ENCODE assay signal across 18 cellular contexts in genomic region chr4:57051100-57051499, GRCh38. TPM values are rescaled to one million over a fixed set of nuclear protein-coding genes. Genes with fewer than 3 reads are reported as not detected.
DNase-seq lines count a peak whose midpoint lies in the region; ATAC-seq and TF ChIP-seq lines count a peak whose summit lies in the region.
"Had no signal": no experiment of that assay in that cellular context is flagged by ENCODE, and none has a peak within 500 bp of the region (broad histone marks: within the 10 kb centered on the region; RNA-seq: fewer than 3 reads in every experiment).

No MANE protein-coding gene starts in this region.

- H2BK5ac ChIP-seq in trophoblast cell (ENCODE audit: low read depth, low read length, poor library complexity): no peak overlapping the region

- H2AFZ ChIP-seq in trophoblast cell (ENCODE audit: insufficient read depth, low read length, poor library complexity): no peak overlapping the region

- H3K27ac ChIP-seq in BLaER1 treated with 17β-estradiol and CSF1 and Interleukin-3, amounts not matched to agents 10 nM and 100 nM: peak overlapping the region in 6 of 11 experiments; percentile 1 to 61 (median 9); a peak in 9 of 22 replicates
- H3K27ac ChIP-seq in heart left ventricle (peak overlapping the region in 11 of 12 donors; percentile 31 to 75 (median 61)), trophoblast cell (ENCODE audit: low read depth, low read length) (no peak overlapping the region)
- H3K27ac ChIP-seq: prostate gland had no signal

- H2AK5ac ChIP-seq in trophoblast cell (ENCODE audit: low read length): no peak overlapping the region

- no peak for TF ChIP-seq CTCF in heart left ventricle (IDR thresholded peaks at IDR 0.05)

- peaks cover 39% of the 10 kb centered on the region for H3K79me1 ChIP-seq in trophoblast cell (ENCODE audit: low read length)

- peaks cover 9% of the 10 kb centered on the region for H3K79me2 ChIP-seq in trophoblast cell (ENCODE audit: control insufficient read depth, insufficient read depth, low read length, poor library complexity)

- no peak overlapping the region for H3K23ac ChIP-seq in trophoblast cell (ENCODE audit: low read length)

- no peak overlapping the region for H2BK120ac ChIP-seq in trophoblast cell (ENCODE audit: insufficient read depth, low read length, poor library complexity)

- H4K12ac ChIP-seq in trophoblast cell (ENCODE audit: low read depth, low read length): no peak overlapping the region

- H3K4me2 ChIP-seq in BLaER1 treated with 17β-estradiol and CSF1 and Interleukin-3, amounts not matched to agents 10 nM and 100 nM: peak overlapping the region in 6 of 11 experiments; percentile 2 to 58 (median 30); a peak in 11 of 22 replicates
- no peak overlapping the region for H3K4me2 ChIP-seq in trophoblast cell (ENCODE audit: low read length)

- WGBS in heart left ventricle, 4 donors: 18 to 32% (median 27%) methylated on average over 3 of the region's 3 CpGs
- WGBS in trophoblast cell (ENCODE audit: extremely low coverage, insufficient coverage, insufficient read length): no CpG with 5 or more reads among the region's 3 CpGs

- no peak overlapping the region for H4K8ac ChIP-seq in trophoblast cell (ENCODE audit: low read depth, low read length)

- no peak overlapping the region for H3K18ac ChIP-seq in trophoblast cell (ENCODE audit: low read length)

- no peak overlapping the region for H4K91ac ChIP-seq in trophoblast cell (ENCODE audit: low read depth, low read length)

- no peaks in the 10 kb centered on the region for H3K27me3 ChIP-seq in BLaER1 treated with 17β-estradiol and CSF1 and Interleukin-3, amounts not matched to agents 10 nM and 100 nM
- no peaks in the 10 kb centered on the region for H3K27me3 ChIP-seq in heart left ventricle
- no peaks in the 10 kb centered on the region for H3K27me3 ChIP-seq in trophoblast cell (ENCODE audit: insufficient read depth, low read length)
- H3K27me3 ChIP-seq: tibial nerve had no signal

- H3K14ac ChIP-seq in trophoblast cell (ENCODE audit: low read length): no peak overlapping the region

- DNase-seq in NCI-H2171 (lab: John Stamatoyannopoulos, UW) (peak; percentile 7), heart left ventricle (peak in 3 of 5 donors; percentile 47 to 52 (median 49)), trophoblast cell (peak in 1 of 2 donors; percentile 16), 8988T (no peak), NCI-H1417 treated with DMSO at 0.1 percent for 48 hours (lab: John Stamatoyannopoulos, UW) (no peak)
- DNase-seq in activated CD4-positive, CD25-positive, alpha-beta regulatory T cell treated with anti-CD3 and anti-CD28 coated beads, Interleukin-2, amount 50 U/mL, for 72 hours: no peak
- DNase-seq: activated CD4-positive, alpha-beta T cell treated with anti-CD3 and anti-CD28 coated beads for 48 hours; activated T-cell treated with anti-CD3 and anti-CD28 coated beads, Interleukin-2, amount 50 U/mL, for 1 hour; foreskin melanocyte; Karpas-422; NCI-H187 treated with DMSO at 0.1 percent for 48 hours; NCI-H748 treated with DMSO at 0.1 percent for 48 hours; stimulated activated CD4-positive, alpha-beta T cell treated with anti-CD3 and anti-CD28 coated beads, Interleukin-1b, Interleukin-23, amount 100 ng/mL, for 48 hours; T1000 had no signal

- intact Hi-C loops in heart left ventricle (cut with DNase I): no loop called here

- ATAC-seq in heart left ventricle (peak in 3 of 4 donors; percentile 48 to 63 (median 51)), HG02623 (IDR thresholded peaks at IDR 0.05; ENCODE audit: unreplicated experiment) (no peak)

- peak overlapping the region; percentile 10 for H2BK12ac ChIP-seq in trophoblast cell (ENCODE audit: low read length)

- no peak overlapping the region for H3K4ac ChIP-seq in trophoblast cell (ENCODE audit: low read depth, low read length)

- no peaks in the 10 kb centered on the region for H4K20me1 ChIP-seq in BLaER1 treated with 17β-estradiol and CSF1 and Interleukin-3, amounts not matched to agents 10 nM and 100 nM

- no peak for TF ChIP-seq POLR2A in heart left ventricle (IDR thresholded peaks at IDR 0.05)

- H3K9ac ChIP-seq in BLaER1 treated with 17β-estradiol and CSF1 and Interleukin-3, amounts not matched to agents 10 nM and 100 nM: 0 out of 22 replicates have a peak overlapping the region, but pooled peaks of 1 of the 11 experiments have one; percentile 6
- no peak overlapping the region for H3K9ac ChIP-seq in trophoblast cell (ENCODE audit: low read length)

- H3K4me1 ChIP-seq in BLaER1 treated with 17β-estradiol and CSF1 and Interleukin-3, amounts not matched to agents 10 nM and 100 nM: peaks cover 0 to 22% (median 12%) of the 10 kb centered on the region in 10 experiments; a peak in 13 of 20 replicates
- H3K4me1 ChIP-seq in heart left ventricle (peaks cover 14 to 96% (median 73%) of the 10 kb centered on the region in 12 donors), trophoblast cell (ENCODE audit: control insufficient read depth in 1 of 2, insufficient read depth in 2 of 2, low read length in 2 of 2) (peaks cover 13 to 14% of the 10 kb centered on the region in 2 experiments)
- H3K4me1 ChIP-seq: prostate gland had no signal

- no peak overlapping the region for H3K4me3 ChIP-seq in BLaER1 treated with 17β-estradiol and CSF1 and Interleukin-3, amounts not matched to agents 10 nM and 100 nM
- H3K4me3 ChIP-seq in heart left ventricle: no peak overlapping the region
- H3K4me3 ChIP-seq in trophoblast cell (ENCODE audit: low read depth, low read length): no peak overlapping the region
- H3K4me3 ChIP-seq: prostate gland, tibial nerve had no signal

- peaks cover 0 to 94% (median 33%) of the 10 kb centered on the region in 11 experiments; a peak in 14 of 22 replicates for H3K36me3 ChIP-seq in BLaER1 treated with 17β-estradiol and CSF1 and Interleukin-3, amounts not matched to agents 10 nM and 100 nM
- peaks cover 0 to 11% (median 0%) of the 10 kb centered on the region in 9 donors for H3K36me3 ChIP-seq in heart left ventricle
- peaks cover 16 to 20% of the 10 kb centered on the region in 2 experiments for H3K36me3 ChIP-seq in trophoblast cell (ENCODE audit: control insufficient read depth in 1 of 2, insufficient read depth in 2 of 2, low read length in 2 of 2)
- H3K36me3 ChIP-seq: prostate gland, tibial nerve had no signal

- H3K9me3 ChIP-seq in BLaER1 treated with 17β-estradiol and CSF1 and Interleukin-3, amounts not matched to agents 10 nM and 100 nM (replicated peaks in 1 of 11): peaks cover 17 to 76% (median 38%) of the 10 kb centered on the region in 11 experiments
- H3K9me3 ChIP-seq in heart left ventricle: no peaks in the 10 kb centered on the region
- peaks cover 4% of the 10 kb centered on the region for H3K9me3 ChIP-seq in trophoblast cell (ENCODE audit: insufficient read depth, low read depth, low read length)
- H3K9me3 ChIP-seq: prostate gland, tibial nerve had no signal

RNA-seq across cellular contexts. Expression of gene IGFBP7, which starts 59.1 kb away (rescaled TPM):
- total RNA-seq in heart left ventricle: 1,000 to 10,000 TPM in 2 of 9 donors, 100 to 1,000 TPM in 7; 494 to 1,088 (median 585) TPM
- 100 to 1,000 TPM; 458 to 857 TPM for polyA plus RNA-seq in heart left ventricle
- polyA plus RNA-seq in trophoblast cell (2013): 821 and 869 TPM in 2 replicates

Comparison
In these comparisons a context has a peak if more than half of its experiments do, and no peak if none do; other contexts are left out.
1. DNase-seq: peak in NCI-H2171 (single experiment) and heart left ventricle (3 of 5); none in 8988T (single experiment), NCI-H1417 treated with DMSO at 0.1 percent for 48 hours (single experiment) and activated CD4-positive, CD25-positive, alpha-beta regulatory T cell treated with anti-CD3 and anti-CD28 coated beads, Interleukin-2, amount 50 U/mL, for 72 hours (single experiment).